ENCODE assay signal across 1 cellular context in genomic region chr11:65569973-65570918, GRCh38.
TF ChIP-seq lines count a peak whose summit lies in the region.

A gene with protein sequence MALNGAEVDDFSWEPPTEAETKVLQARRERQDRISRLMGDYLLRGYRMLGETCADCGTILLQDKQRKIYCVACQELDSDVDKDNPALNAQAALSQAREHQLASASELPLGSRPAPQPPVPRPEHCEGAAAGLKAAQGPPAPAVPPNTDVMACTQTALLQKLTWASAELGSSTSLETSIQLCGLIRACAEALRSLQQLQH (plus strand): TSS chr11:65570477. CDS start chr11:65570492, 15 bp downstream.

TF ChIP-seq in HepG2, 621 proteins besides CTCF, POLR2A, EP300 and RAD21 (continued from another document and continues in another):
- TF ChIP-seq, protein P1, sequence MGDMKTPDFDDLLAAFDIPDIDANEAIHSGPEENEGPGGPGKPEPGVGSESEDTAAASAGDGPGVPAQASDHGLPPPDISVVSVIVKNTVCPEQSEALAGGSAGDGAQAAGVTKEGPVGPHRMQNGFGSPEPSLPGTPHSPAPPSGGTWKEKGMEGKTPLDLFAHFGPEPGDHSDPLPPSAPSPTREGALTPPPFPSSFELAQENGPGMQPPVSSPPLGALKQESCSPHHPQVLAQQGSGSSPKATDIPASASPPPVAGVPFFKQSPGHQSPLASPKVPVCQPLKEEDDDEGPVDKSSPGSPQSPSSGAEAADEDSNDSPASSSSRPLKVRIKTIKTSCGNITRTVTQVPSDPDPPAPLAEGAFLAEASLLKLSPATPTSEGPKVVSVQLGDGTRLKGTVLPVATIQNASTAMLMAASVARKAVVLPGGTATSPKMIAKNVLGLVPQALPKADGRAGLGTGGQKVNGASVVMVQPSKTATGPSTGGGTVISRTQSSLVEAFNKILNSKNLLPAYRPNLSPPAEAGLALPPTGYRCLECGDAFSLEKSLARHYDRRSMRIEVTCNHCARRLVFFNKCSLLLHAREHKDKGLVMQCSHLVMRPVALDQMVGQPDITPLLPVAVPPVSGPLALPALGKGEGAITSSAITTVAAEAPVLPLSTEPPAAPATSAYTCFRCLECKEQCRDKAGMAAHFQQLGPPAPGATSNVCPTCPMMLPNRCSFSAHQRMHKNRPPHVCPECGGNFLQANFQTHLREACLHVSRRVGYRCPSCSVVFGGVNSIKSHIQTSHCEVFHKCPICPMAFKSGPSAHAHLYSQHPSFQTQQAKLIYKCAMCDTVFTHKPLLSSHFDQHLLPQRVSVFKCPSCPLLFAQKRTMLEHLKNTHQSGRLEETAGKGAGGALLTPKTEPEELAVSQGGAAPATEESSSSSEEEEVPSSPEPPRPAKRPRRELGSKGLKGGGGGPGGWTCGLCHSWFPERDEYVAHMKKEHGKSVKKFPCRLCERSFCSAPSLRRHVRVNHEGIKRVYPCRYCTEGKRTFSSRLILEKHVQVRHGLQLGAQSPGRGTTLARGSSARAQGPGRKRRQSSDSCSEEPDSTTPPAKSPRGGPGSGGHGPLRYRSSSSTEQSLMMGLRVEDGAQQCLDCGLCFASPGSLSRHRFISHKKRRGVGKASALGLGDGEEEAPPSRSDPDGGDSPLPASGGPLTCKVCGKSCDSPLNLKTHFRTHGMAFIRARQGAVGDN (CRISPR knock-in tag; IDR thresholded peaks at IDR 0.05): peak; percentile 96
- no peak; the same call in 1 of the 2 replicates for TF ChIP-seq TRAFD1 (CRISPR knock-in tag; IDR thresholded peaks at IDR 0.05; ENCODE audit: borderline replicate concordance)
- peak; percentile 73 for TF ChIP-seq HNRNPLL (IDR thresholded peaks at IDR 0.05; ENCODE audit: low read depth, low read length, poor library complexity, severe bottlenecking)
- TF ChIP-seq NFE2L2 (IDR thresholded peaks at IDR 0.05; ENCODE audit: low read length): no peak
- TF ChIP-seq MYC (CRISPR knock-in tag; IDR thresholded peaks at IDR 0.05; ENCODE audit: borderline replicate concordance): peak; percentile 90
- TF ChIP-seq, protein P2, sequence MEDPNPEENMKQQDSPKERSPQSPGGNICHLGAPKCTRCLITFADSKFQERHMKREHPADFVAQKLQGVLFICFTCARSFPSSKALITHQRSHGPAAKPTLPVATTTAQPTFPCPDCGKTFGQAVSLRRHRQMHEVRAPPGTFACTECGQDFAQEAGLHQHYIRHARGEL (CRISPR knock-in tag; IDR thresholded peaks at IDR 0.05): peak; percentile 73; the same call in 1 of the 2 replicates
- TF ChIP-seq FLYWCH1 (CRISPR knock-in tag; IDR thresholded peaks at IDR 0.05): no peak
- TF ChIP-seq, protein P3, sequence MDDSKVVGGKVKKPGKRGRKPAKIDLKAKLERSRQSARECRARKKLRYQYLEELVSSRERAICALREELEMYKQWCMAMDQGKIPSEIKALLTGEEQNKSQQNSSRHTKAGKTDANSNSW (CRISPR knock-in tag; IDR thresholded peaks at IDR 0.05; ENCODE audit: borderline replicate concordance): peak; percentile 35; the same call in 1 of the 2 replicates
- peak; percentile 77; the same call in 1 of the 2 replicates for TF ChIP-seq AKAP8 (CRISPR knock-in tag; IDR thresholded peaks at IDR 0.05)
- TF ChIP-seq MYNN (CRISPR knock-in tag; IDR thresholded peaks at IDR 0.05; ENCODE audit: low read depth): no peak
- peak; percentile 83 for TF ChIP-seq TARDBP (CRISPR knock-in tag; IDR thresholded peaks at IDR 0.05)
- TF ChIP-seq AGO1 (IDR thresholded peaks at IDR 0.05; ENCODE audit: low read depth, low read length, poor library complexity, severe bottlenecking): peak; percentile 82
- 0 out of 2 replicates have a peak, but pooled peaks have one; percentile 76 for TF ChIP-seq PAX8 (CRISPR knock-in tag; IDR thresholded peaks at IDR 0.05; ENCODE audit: borderline replicate concordance)
- no peak for TF ChIP-seq ZNF550 (CRISPR knock-in tag; IDR thresholded peaks at IDR 0.05; ENCODE audit: borderline replicate concordance)
- TF ChIP-seq, protein P4, sequence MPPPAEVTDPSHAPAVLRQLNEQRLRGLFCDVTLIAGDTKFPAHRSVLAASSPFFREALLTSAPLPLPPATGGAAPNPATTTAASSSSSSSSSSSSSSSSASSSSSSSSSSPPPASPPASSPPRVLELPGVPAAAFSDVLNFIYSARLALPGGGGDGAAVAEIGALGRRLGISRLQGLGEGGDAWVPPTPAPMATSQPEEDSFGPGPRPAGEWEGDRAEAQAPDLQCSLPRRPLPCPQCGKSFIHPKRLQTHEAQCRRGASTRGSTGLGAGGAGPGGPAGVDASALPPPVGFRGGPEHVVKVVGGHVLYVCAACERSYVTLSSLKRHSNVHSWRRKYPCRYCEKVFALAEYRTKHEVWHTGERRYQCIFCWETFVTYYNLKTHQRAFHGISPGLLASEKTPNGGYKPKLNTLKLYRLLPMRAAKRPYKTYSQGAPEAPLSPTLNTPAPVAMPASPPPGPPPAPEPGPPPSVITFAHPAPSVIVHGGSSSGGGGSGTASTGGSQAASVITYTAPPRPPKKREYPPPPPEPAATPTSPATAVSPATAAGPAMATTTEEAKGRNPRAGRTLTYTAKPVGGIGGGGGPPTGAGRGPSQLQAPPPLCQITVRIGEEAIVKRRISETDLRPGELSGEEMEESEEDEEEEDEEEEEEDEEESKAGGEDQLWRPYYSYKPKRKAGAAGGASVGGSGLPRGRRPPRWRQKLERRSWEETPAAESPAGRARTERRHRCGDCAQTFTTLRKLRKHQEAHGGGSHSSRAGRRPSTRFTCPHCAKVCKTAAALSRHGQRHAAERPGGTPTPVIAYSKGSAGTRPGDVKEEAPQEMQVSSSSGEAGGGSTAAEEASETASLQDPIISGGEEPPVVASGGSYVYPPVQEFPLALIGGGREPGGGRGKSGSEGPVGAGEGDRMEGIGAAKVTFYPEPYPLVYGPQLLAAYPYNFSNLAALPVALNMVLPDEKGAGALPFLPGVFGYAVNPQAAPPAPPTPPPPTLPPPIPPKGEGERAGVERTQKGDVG (CRISPR knock-in tag; IDR thresholded peaks at IDR 0.05; ENCODE audit: borderline replicate concordance): peak; percentile 84; the same call in 1 of the 2 replicates
- no peak for TF ChIP-seq ZNF513 (CRISPR knock-in tag; conservative IDR thresholded peaks at IDR 0.05)
- TF ChIP-seq ATF1 (CRISPR knock-in tag; IDR thresholded peaks at IDR 0.05): peak; percentile 98
- TF ChIP-seq ZNF20 (CRISPR knock-in tag; IDR thresholded peaks at IDR 0.05): no peak
- no peak for TF ChIP-seq NPAS2 (CRISPR knock-in tag; IDR thresholded peaks at IDR 0.05; ENCODE audit: borderline replicate concordance)
- TF ChIP-seq ZNF484 (CRISPR knock-in tag; IDR thresholded peaks at IDR 0.05; ENCODE audit: borderline replicate concordance, low read depth): no peak
- TF ChIP-seq HNRNPH1 (optimal IDR thresholded peaks at IDR 0.05; ENCODE audit: low read depth, low read length): no peak
- TF ChIP-seq MAFK (conservative IDR thresholded peaks at IDR 0.05 in 1 of 2, IDR thresholded peaks at IDR 0.05 in 1 of 2; ENCODE audit: low read length in 2 of 2): no peak; a peak in 1 of 4 replicates
- no peak for TF ChIP-seq ZSCAN9 (CRISPR knock-in tag; IDR thresholded peaks at IDR 0.05; ENCODE audit: borderline replicate concordance)
- peak; percentile 68; the same call in 1 of the 2 replicates for TF ChIP-seq ZKSCAN8 (CRISPR knock-in tag; IDR thresholded peaks at IDR 0.05; ENCODE audit: borderline replicate concordance)
- peak; percentile 52; the same call in 1 of the 2 replicates for TF ChIP-seq ZNF136 (CRISPR knock-in tag; IDR thresholded peaks at IDR 0.05; ENCODE audit: low read depth)
- no peak for TF ChIP-seq ZNF512B (CRISPR knock-in tag; IDR thresholded peaks at IDR 0.05; ENCODE audit: borderline replicate concordance)
- TF ChIP-seq ZNF496 (CRISPR knock-in tag; IDR thresholded peaks at IDR 0.05; ENCODE audit: insufficient replicate concordance): no peak
- TF ChIP-seq ZNF44 (CRISPR knock-in tag; IDR thresholded peaks at IDR 0.05): peak; percentile 64; the same call in 1 of the 2 replicates
- TF ChIP-seq ZFAT (CRISPR knock-in tag; conservative IDR thresholded peaks at IDR 0.05): no peak
- TF ChIP-seq ZFP90 (CRISPR knock-in tag; IDR thresholded peaks at IDR 0.05; ENCODE audit: borderline replicate concordance): no peak; the same call in 1 of the 2 replicates
- TF ChIP-seq FOXA1 (IDR thresholded peaks at IDR 0.05): no peak
- no peak for TF ChIP-seq FOXA1 (CRISPR knock-in tag; IDR thresholded peaks at IDR 0.05)
- TF ChIP-seq RCOR2 (CRISPR knock-in tag; IDR thresholded peaks at IDR 0.05): peak; percentile 76
- TF ChIP-seq ZNF552 (CRISPR knock-in tag; IDR thresholded peaks at IDR 0.05; ENCODE audit: borderline replicate concordance): peak; percentile 78
- no peak for TF ChIP-seq WIZ (CRISPR knock-in tag; IDR thresholded peaks at IDR 0.05)
- TF ChIP-seq, protein P5, sequence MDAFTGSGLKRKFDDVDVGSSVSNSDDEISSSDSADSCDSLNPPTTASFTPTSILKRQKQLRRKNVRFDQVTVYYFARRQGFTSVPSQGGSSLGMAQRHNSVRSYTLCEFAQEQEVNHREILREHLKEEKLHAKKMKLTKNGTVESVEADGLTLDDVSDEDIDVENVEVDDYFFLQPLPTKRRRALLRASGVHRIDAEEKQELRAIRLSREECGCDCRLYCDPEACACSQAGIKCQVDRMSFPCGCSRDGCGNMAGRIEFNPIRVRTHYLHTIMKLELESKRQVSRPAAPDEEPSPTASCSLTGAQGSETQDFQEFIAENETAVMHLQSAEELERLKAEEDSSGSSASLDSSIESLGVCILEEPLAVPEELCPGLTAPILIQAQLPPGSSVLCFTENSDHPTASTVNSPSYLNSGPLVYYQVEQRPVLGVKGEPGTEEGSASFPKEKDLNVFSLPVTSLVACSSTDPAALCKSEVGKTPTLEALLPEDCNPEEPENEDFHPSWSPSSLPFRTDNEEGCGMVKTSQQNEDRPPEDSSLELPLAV (CRISPR knock-in tag; conservative IDR thresholded peaks at IDR 0.05; ENCODE audit: low read depth): no peak
- TF ChIP-seq ZMYM3 (CRISPR knock-in tag; IDR thresholded peaks at IDR 0.05): peak; percentile 53; the same call in 1 of the 2 replicates
- no peak for TF ChIP-seq SCMH1 (CRISPR knock-in tag; IDR thresholded peaks at IDR 0.05; ENCODE audit: borderline replicate concordance)
- peak; percentile 98 for TF ChIP-seq HNF1B (CRISPR knock-in tag; IDR thresholded peaks at IDR 0.05)
- TF ChIP-seq ZFY (CRISPR knock-in tag; IDR thresholded peaks at IDR 0.05): peak; percentile 87
- TF ChIP-seq ZFP1 (CRISPR knock-in tag; IDR thresholded peaks at IDR 0.05): peak; percentile 68; the same call in 1 of the 2 replicates
- peak; percentile 73 for TF ChIP-seq PHF8 (CRISPR knock-in tag; IDR thresholded peaks at IDR 0.05)
- no peak for TF ChIP-seq BRCA1 (CRISPR knock-in tag; IDR thresholded peaks at IDR 0.05)
- no peak; the same call in 1 of the 2 replicates for TF ChIP-seq JUN (CRISPR knock-in tag; IDR thresholded peaks at IDR 0.05)
- TF ChIP-seq ZNF546 (CRISPR knock-in tag; conservative IDR thresholded peaks at IDR 0.05): 0 out of 2 replicates have a peak, but pooled peaks have one; percentile 24
